Comparison of ENCODE assay signal across 8 cellular contexts in the genomic region with DNA sequence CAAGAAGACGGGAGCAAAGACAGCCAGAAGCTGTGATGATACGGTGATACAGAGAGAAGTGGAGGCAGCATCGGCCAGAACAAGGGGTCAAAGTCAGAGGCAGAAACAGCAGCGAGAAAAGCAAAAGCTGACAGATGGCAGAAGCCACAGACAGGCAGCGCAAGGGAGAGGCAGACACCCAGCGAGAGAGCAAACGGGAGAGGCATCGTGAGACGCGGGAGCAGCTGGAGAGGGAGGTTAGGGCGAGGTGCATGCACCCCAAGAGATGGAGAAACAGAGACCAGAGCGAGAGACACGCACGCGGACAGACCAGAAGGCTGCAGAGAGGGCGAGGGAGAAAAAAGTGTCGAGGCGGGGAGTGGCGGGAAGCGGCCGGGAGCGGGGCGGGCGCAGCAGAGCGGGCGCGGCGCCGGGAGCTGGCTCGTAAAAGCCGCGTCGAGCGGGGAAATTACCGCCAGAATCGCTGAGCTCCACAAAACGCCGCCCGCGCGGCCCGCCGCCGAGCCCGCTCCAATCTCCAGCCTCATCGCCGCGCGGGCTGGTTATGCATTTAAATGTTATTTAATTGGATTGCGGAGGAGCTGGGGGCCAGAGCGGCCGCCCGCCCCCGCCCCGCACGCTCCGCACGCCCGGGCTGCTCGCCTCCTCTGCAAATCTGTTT. TPM values are rescaled to one million over a fixed set of nuclear protein-coding genes. Genes with fewer than 3 reads are reported as not detected.
A peak's percentile ranks its signal among the peaks of the same experiment; 100 is the strongest.
DNase-seq lines count a peak whose midpoint lies in the region; ATAC-seq and TF ChIP-seq lines count a peak whose summit lies in the region.

No MANE protein-coding gene starts in this region.

- peak; percentile 76 for ATAC-seq in activated CD8-positive, alpha-beta T cell treated with anti-CD3 and anti-CD28 coated beads for 36 hours
- ATAC-seq in GM21526 (IDR thresholded peaks at IDR 0.05; ENCODE audit: low FRiP score, unreplicated experiment): no peak

- no peaks in the 10 kb centered on the region for H3K4me1 Mint-ChIP-seq in activated CD8-positive, alpha-beta T cell treated with anti-CD3 and anti-CD28 coated beads for 36 hours (ENCODE audit: low read depth)
- no peaks in the 10 kb centered on the region for H3K4me1 Mint-ChIP-seq in neural crest cell

- H3F3A ChIP-seq in DOHH2 (ENCODE audit: control insufficient read depth, insufficient read depth): no peaks in the 10 kb centered on the region

- DNase-seq in NCI-H1417 (lab: John Stamatoyannopoulos, UW): peak; percentile 68 to 91 (median 87)
- peak; percentile 51 for DNase-seq in activated CD8-positive, alpha-beta T cell treated with anti-CD3 and anti-CD28 coated beads for 36 hours
- peak; percentile 27 for DNase-seq in fibroblast of mammary gland (ENCODE audit: low read depth)
- peak; percentile 22 for DNase-seq in neural crest cell (ENCODE audit: low read depth, low spot score)
- DNase-seq in DMS114 treated with DMSO at 0.1 percent for 48 hours (lab: John Stamatoyannopoulos, UW; ENCODE audit: unreplicated experiment): no peak
- DNase-seq in SIG-M5 treated with dmso at 0.1 percent for 504 hours (lab: John Stamatoyannopoulos, UW; ENCODE audit: unreplicated experiment): no peak

- H3K27ac ChIP-seq in DOHH2 (ENCODE audit: low read depth, low read length): no peak overlapping the region

- no peak overlapping the region for H3K27ac Mint-ChIP-seq in activated CD8-positive, alpha-beta T cell treated with anti-CD3 and anti-CD28 coated beads for 36 hours
- no peak overlapping the region for H3K27ac Mint-ChIP-seq in neural crest cell (ENCODE audit: unreplicated experiment)

- TF ChIP-seq CTCF in DOHH2 (IDR thresholded peaks at IDR 0.05; ENCODE audit: low read depth, low read length, poor library complexity, severe bottlenecking) (no peak), fibroblast of mammary gland (conservative IDR thresholded peaks at IDR 0.05; ENCODE audit: control insufficient read depth, insufficient read depth, low read depth, low read length) (no peak), neural crest cell (conservative IDR thresholded peaks at IDR 0.05) (no peak)
- no peak for TF ChIP-seq CTCF in activated CD8-positive, alpha-beta T cell treated with anti-CD3 and anti-CD28 coated beads for 36 hours (IDR thresholded peaks at IDR 0.05)

- H3K4me1 ChIP-seq in DOHH2 (ENCODE audit: control insufficient read depth, low read length): peaks cover 18% of the 10 kb centered on the region

- no peaks in the 10 kb centered on the region; the same call in 1 of the 2 replicates for H4K20me1 ChIP-seq in DOHH2 (ENCODE audit: control insufficient read depth, insufficient read depth, low read depth, low read length)

- no peaks in the 10 kb centered on the region for H3K9me3 ChIP-seq in DOHH2 (ENCODE audit: control insufficient read depth, insufficient read depth, low read length)

- H3K9me2 ChIP-seq in DOHH2 (replicated peaks; ENCODE audit: control insufficient read depth, low read length): no peaks in the 10 kb centered on the region

- peaks cover 4% of the 10 kb centered on the region for H3K27me3 Mint-ChIP-seq in activated CD8-positive, alpha-beta T cell treated with anti-CD3 and anti-CD28 coated beads for 36 hours
- H3K27me3 Mint-ChIP-seq in neural crest cell (ENCODE audit: low read depth): peaks cover 16% of the 10 kb centered on the region

- H3K4me2 ChIP-seq in DOHH2 (ENCODE audit: low read length): peak overlapping the region; percentile 78

- POLR2A ChIA-PET in activated CD8-positive, alpha-beta T cell treated with anti-CD3 and anti-CD28 coated beads for 36 hours (lab: Charles Lee): interaction anchor here (0.7 to 1.0 kb wide), 2 partner anchors 22 to 154 kb away, joined by 3 to 4 read pairs; no protein-coding TSS in a partner anchor

- H3K36me3 Mint-ChIP-seq in activated CD8-positive, alpha-beta T cell treated with anti-CD3 and anti-CD28 coated beads for 36 hours (ENCODE audit: low read depth): no peaks in the 10 kb centered on the region
- no peaks in the 10 kb centered on the region for H3K36me3 Mint-ChIP-seq in neural crest cell (ENCODE audit: low read depth)

- no peaks in the 10 kb centered on the region for H3K9me3 Mint-ChIP-seq in activated CD8-positive, alpha-beta T cell treated with anti-CD3 and anti-CD28 coated beads for 36 hours
- no peaks in the 10 kb centered on the region for H3K9me3 Mint-ChIP-seq in neural crest cell

- H3K79me2 ChIP-seq in DOHH2 (ENCODE audit: control insufficient read depth, low read length): no peaks in the 10 kb centered on the region

- H3K4me3 ChIP-seq in DOHH2 (ENCODE audit: low read length): peak overlapping the region; percentile 62
- peak overlapping the region; percentile 36 for H3K4me3 ChIP-seq in fibroblast of mammary gland (ENCODE audit: control insufficient read depth, low read depth, low read length)

- CTCF ChIA-PET in activated CD8-positive, alpha-beta T cell treated with anti-CD3 and anti-CD28 coated beads for 36 hours (lab: Charles Lee): interaction anchor here (0.8 to 2.8 kb wide), 9 partner anchors 8 to 169 kb away, joined by 3 to 19 read pairs (median 5); a partner anchor contains a TSS

- H3K27me3 ChIP-seq in DOHH2 (ENCODE audit: control insufficient read depth, low read length): peaks cover 53% of the 10 kb centered on the region

- intact Hi-C loops in activated CD8-positive, alpha-beta T cell treated with anti-CD3 and anti-CD28 coated beads for 36 hours (cut with micrococcal nuclease): no loop called here

- H3K4me3 Mint-ChIP-seq in activated CD8-positive, alpha-beta T cell treated with anti-CD3 and anti-CD28 coated beads for 36 hours: no peak overlapping the region
- H3K4me3 Mint-ChIP-seq in neural crest cell: no peak overlapping the region

- H3K36me3 ChIP-seq in DOHH2 (ENCODE audit: control insufficient read depth, low read length): no peaks in the 10 kb centered on the region

RNA-seq across cellular contexts. Expression of a gene that starts 15.6 kb away (rescaled TPM):
- 10 to 100 TPM; 20.1 to 23.9 TPM for total RNA-seq in activated CD8-positive, alpha-beta T cell treated with anti-CD3 and anti-CD28 coated beads for 36 hours
- total RNA-seq in neural crest cell: 36.9 and 38.6 TPM in 2 replicates

Comparison
In these comparisons a context has a peak if more than half of its experiments do, and no peak if none do; other contexts are left out.
1. DNase-seq: peak in NCI-H1417 (3 of 3), activated CD8-positive, alpha-beta T cell treated with anti-CD3 and anti-CD28 coated beads for 36 hours (single experiment), fibroblast of mammary gland (single experiment) and neural crest cell (single experiment); none in DMS114 treated with DMSO at 0.1 percent for 48 hours (single experiment) and SIG-M5 treated with dmso at 0.1 percent for 504 hours (single experiment).